8 cellular contexts compared by ENCODE assay signal in genomic region chr11:95556342-95557151, GRCh38.
A peak's percentile ranks its signal among the peaks of the same experiment; 100 is the strongest.
DNase-seq lines count a peak whose midpoint lies in the region; ATAC-seq and TF ChIP-seq lines count a peak whose summit lies in the region.

No MANE protein-coding gene starts in this region.

- no peak overlapping the region for H3K4me3 Mint-ChIP-seq in GM23338
- H3K4me3 Mint-ChIP-seq in H9: no peak overlapping the region

- H3K79me2 ChIP-seq in GM23338 (replicated peaks; ENCODE audit: insufficient read depth) (no peaks in the 10 kb centered on the region), OCI-LY3 (ENCODE audit: low read length) (no peaks in the 10 kb centered on the region), H9 (ENCODE audit: insufficient read depth, low read length) (no peaks in the 10 kb centered on the region)

- H3F3A ChIP-seq in GM23338 (replicated peaks; ENCODE audit: low read depth): no peaks in the 10 kb centered on the region

- no peak overlapping the region for H3K18ac ChIP-seq in H9 (ENCODE audit: insufficient read length, low read depth, low read length)

- WGBS in H9 (ENCODE audit: extremely low coverage, insufficient read length, low lambda C conversion rate): no CpG with 5 or more reads among the region's 5 CpGs

- H3K4me1 Mint-ChIP-seq in GM23338 (peaks cover 15% of the 10 kb centered on the region; the same call in 2 of the 3 replicates), H9 (peaks cover 21 to 36% of the 10 kb centered on the region in 2 experiments)

- no peak overlapping the region for H3K23ac ChIP-seq in H9 (ENCODE audit: insufficient read length, low read depth, low read length)

- DNase-seq in GM23338 (ENCODE audit: low spot score) (peak; percentile 2), foreskin fibroblast (peak; percentile 70 to 80), NCI-H1092 treated with DMSO at 0.1 percent for 48 hours (lab: John Stamatoyannopoulos, UW) (no peak), midbrain (lab: John Stamatoyannopoulos, UW) (no peak), NCI-H146 treated with DMSO at 0.1 percent for 48 hours (lab: John Stamatoyannopoulos, UW; ENCODE audit: unreplicated experiment) (no peak), H9 (no peak)

- no peak overlapping the region for H2BK20ac ChIP-seq in H9 (ENCODE audit: low read depth, low read length, poor library complexity, severe bottlenecking)

- H3K36me3 ChIP-seq in GM23338 (ENCODE audit: insufficient read depth): no peaks in the 10 kb centered on the region
- H3K36me3 ChIP-seq in OCI-LY3 (replicated peaks; ENCODE audit: low read depth, low read length): peaks cover 3% of the 10 kb centered on the region

- H3K4me1 ChIP-seq in GM23338 (ENCODE audit: insufficient read depth): no peaks in the 10 kb centered on the region
- peaks cover 50% of the 10 kb centered on the region for H3K4me1 ChIP-seq in OCI-LY3 (ENCODE audit: low read length)
- peaks cover 4% of the 10 kb centered on the region; the same call in 1 of the 2 replicates for H3K4me1 ChIP-seq in H9 (ENCODE audit: insufficient read depth, low read length)

- no peak overlapping the region for H2BK120ac ChIP-seq in H9 (ENCODE audit: low read depth, low read length, poor library complexity, severe bottlenecking)

- no peak overlapping the region for H2BK15ac ChIP-seq in H9 (ENCODE audit: low read depth, low read length)

- H3K79me1 ChIP-seq in H9 (ENCODE audit: insufficient read depth, low read depth, low read length, poor library complexity, severe bottlenecking): no peaks in the 10 kb centered on the region

- H3K27ac Mint-ChIP-seq in GM23338 (peak overlapping the region; percentile 49; the same call in 1 of the 2 replicates), H9 (peak overlapping the region in 1 of 3 experiments; percentile 37; a peak in 3 of 7 replicates)

- no peak overlapping the region for H3K4me2 ChIP-seq in GM23338
- peak overlapping the region; percentile 73 for H3K4me2 ChIP-seq in OCI-LY3 (ENCODE audit: low read length)
- H3K4me2 ChIP-seq in H9 (ENCODE audit: insufficient read depth, insufficient read length, low read length): no peak overlapping the region

- no peak overlapping the region for H4K91ac ChIP-seq in H9 (ENCODE audit: insufficient read length, low read depth, low read length)

- H2BK5ac ChIP-seq in H9 (ENCODE audit: insufficient read length, low read length): no peak overlapping the region

- H3K9me3 Mint-ChIP-seq in GM23338 (no peaks in the 10 kb centered on the region; the same call in 2 of the 3 replicates), H9 (no peaks in the 10 kb centered on the region)

- H3K56ac ChIP-seq in H9 (ENCODE audit: insufficient read length, low read depth, low read length): no peak overlapping the region

- no peak overlapping the region for H4K8ac ChIP-seq in H9 (replicated peaks; ENCODE audit: insufficient read length, low read depth, low read length)

- H3K4me3 ChIP-seq in GM23338 (no peak overlapping the region), OCI-LY3 (ENCODE audit: low read length) (peak overlapping the region; percentile 49), foreskin fibroblast (ENCODE audit: low read depth in 1 of 2, low read length in 2 of 2) (no peak overlapping the region)

- TF ChIP-seq CTCF in GM23338 (conservative IDR thresholded peaks at IDR 0.05; ENCODE audit: low read depth in 2 of 2) (no peak), OCI-LY3 (IDR thresholded peaks at IDR 0.05; ENCODE audit: low read depth, low read length) (no peak), foreskin fibroblast (IDR thresholded peaks at IDR 0.05; ENCODE audit: low read depth, low read length) (no peak), H9 (conservative IDR thresholded peaks at IDR 0.05) (no peak)

- H3K9me3 ChIP-seq in OCI-LY3 (ENCODE audit: insufficient read depth, low read length): no peaks in the 10 kb centered on the region
- H3K9me3 ChIP-seq in H9 (ENCODE audit: control insufficient read depth, low read depth, low read length): no peaks in the 10 kb centered on the region

- no peak overlapping the region for H4K5ac ChIP-seq in H9 (ENCODE audit: insufficient read length, low read depth, low read length)

- no peak overlapping the region for H3T11ph ChIP-seq in H9 (ENCODE audit: low read length)

- H2AK5ac ChIP-seq in H9 (ENCODE audit: insufficient read length, low read length): no peak overlapping the region

- no peak overlapping the region for H2BK12ac ChIP-seq in H9 (ENCODE audit: insufficient read length, low read depth, low read length)

- H3K36me3 Mint-ChIP-seq in GM23338 (ENCODE audit: low read depth) (no peaks in the 10 kb centered on the region), H9 (ENCODE audit: insufficient read depth in 1 of 3, low read depth in 3 of 3) (no peaks in the 10 kb centered on the region; a peak in 1 of 7 replicates)

- H3K14ac ChIP-seq in H9 (ENCODE audit: insufficient read depth, low read length): no peak overlapping the region

- H3K4ac ChIP-seq in H9 (ENCODE audit: low read depth, low read length): no peak overlapping the region

- H3K27me3 Mint-ChIP-seq in GM23338 (ENCODE audit: insufficient read depth, low read depth, poor library complexity) (peaks cover 9% of the 10 kb centered on the region), H9 (ENCODE audit: low read depth) (no peaks in the 10 kb centered on the region; the same call in 1 of the 2 replicates)

- H3K23me2 ChIP-seq in H9 (ENCODE audit: insufficient read length, low read depth, low read length, poor library complexity, severe bottlenecking): no peaks in the 10 kb centered on the region

- ATAC-seq in GM18511 (IDR thresholded peaks at IDR 0.05; ENCODE audit: unreplicated experiment) (peak; percentile 83), GM23338 (peak; percentile 77)

- H3K27ac ChIP-seq in GM23338 (ENCODE audit: low read depth): no peak overlapping the region
- peak overlapping the region; percentile 95 for H3K27ac ChIP-seq in OCI-LY3 (ENCODE audit: low read length)
- no peak overlapping the region for H3K27ac ChIP-seq in H9 (ENCODE audit: insufficient read length, low read depth, low read length)

- peaks cover 18% of the 10 kb centered on the region for H3K9me2 ChIP-seq in GM23338 (ENCODE audit: insufficient read depth)

- H3K9ac ChIP-seq in OCI-LY3 (ENCODE audit: low read length) (peak overlapping the region; percentile 54), H9 (ENCODE audit: extremely low read depth, insufficient read length, low read length) (no peak overlapping the region)

- H4K20me1 ChIP-seq in GM23338 (replicated peaks; ENCODE audit: insufficient read depth) (no peaks in the 10 kb centered on the region), OCI-LY3 (ENCODE audit: insufficient read depth, low read length) (no peaks in the 10 kb centered on the region), H9 (ENCODE audit: control insufficient read depth, insufficient read depth, insufficient read length) (no peaks in the 10 kb centered on the region)

- no peaks in the 10 kb centered on the region for H3K27me3 ChIP-seq in GM23338 (ENCODE audit: insufficient read depth)
- no peaks in the 10 kb centered on the region for H3K27me3 ChIP-seq in OCI-LY3 (ENCODE audit: low read depth, low read length)
- no peaks in the 10 kb centered on the region for H3K27me3 ChIP-seq in H9 (ENCODE audit: insufficient read depth, low read length)

- 0 out of 2 replicates have a peak overlapping the region, but pooled peaks have one; percentile 4 for H2AFZ ChIP-seq in GM23338
- H2AFZ ChIP-seq in OCI-LY3 (ENCODE audit: low read depth, low read length): no peak overlapping the region; the same call in 1 of the 2 replicates
- no peak overlapping the region for H2AFZ ChIP-seq in H9 (ENCODE audit: low read length)

TF ChIP-seq in GM23338, 12 proteins besides CTCF, POLR2A, EP300 and RAD21 (continues in another document):
- TF ChIP-seq JUNB (IDR thresholded peaks at IDR 0.05; ENCODE audit: unreplicated experiment): no peak

Comparison
In these comparisons a context has a peak if more than half of its experiments do, and no peak if none do; other contexts are left out.
1. DNase-seq: peak in GM23338 (single experiment) and foreskin fibroblast (2 of 2); none in NCI-H1092 treated with DMSO at 0.1 percent for 48 hours (single experiment), midbrain (single experiment), NCI-H146 treated with DMSO at 0.1 percent for 48 hours (single experiment) and H9 (single experiment).